Comparison of ENCODE assay signal across 8 cellular contexts in genomic region chr13:27424246-27425150, GRCh38. TPM values are rescaled to one million over a fixed set of nuclear protein-coding genes. Genes with fewer than 3 reads are reported as not detected.
DNase-seq lines count a peak whose midpoint lies in the region; ATAC-seq and TF ChIP-seq lines count a peak whose summit lies in the region.

Gene GTF3A, plus strand, starts transcription at chr13:27424619.

- H3K27me3 ChIP-seq in ascending aorta: no peaks in the 10 kb centered on the region
- H3K27me3 ChIP-seq in right cardiac atrium (ENCODE audit: control insufficient read depth, insufficient read depth): no peaks in the 10 kb centered on the region
- H3K27me3 ChIP-seq in uterus: no peaks in the 10 kb centered on the region

- no peaks in the 10 kb centered on the region for H3K27me3 Mint-ChIP-seq in T-helper 2 cell treated with Interferon-gamma antibody and Interleukin-4, amounts not matched to agents 5 μg/mL and 100 μg/mL, for 36 hours (ENCODE audit: low read depth)

- under 1% methylated on average over 85 of the region's 85 CpGs for WGBS in right cardiac atrium

- peaks cover 44% of the 10 kb centered on the region for H3K4me1 Mint-ChIP-seq in T-helper 2 cell treated with Interferon-gamma antibody and Interleukin-4, amounts not matched to agents 5 μg/mL and 100 μg/mL, for 36 hours (ENCODE audit: low read depth)

- H3K9me3 ChIP-seq in ascending aorta (no peaks in the 10 kb centered on the region), right cardiac atrium (ENCODE audit: control insufficient read depth, low read length) (no peaks in the 10 kb centered on the region), uterus (no peaks in the 10 kb centered on the region)

- H3K27ac Mint-ChIP-seq in T-helper 2 cell treated with Interferon-gamma antibody and Interleukin-4, amounts not matched to agents 5 μg/mL and 100 μg/mL, for 36 hours: peak within 1 kb of the TSS; percentile 97

- intact Hi-C loops in ascending aorta (cut with DNase I) (loop anchor here (1.0 to 5.0 kb wide), 6 partner anchors 26 to 440 kb away; partner anchors contain the start of genes LNX2, MTIF3, RASL11A and USP12), right cardiac atrium (cut with DNase I) (no loop called here), uterus (cut with DNase I; ENCODE audit: low total_unique reads) (no loop called here)

- peak within 1 kb of the TSS; percentile 90 for H3K4me3 Mint-ChIP-seq in T-helper 2 cell treated with Interferon-gamma antibody and Interleukin-4, amounts not matched to agents 5 μg/mL and 100 μg/mL, for 36 hours

- peak; percentile 79 to 86 for TF ChIP-seq POLR2A in uterus (IDR thresholded peaks at IDR 0.05)

- TF ChIP-seq CTCF in GM13977 (IDR thresholded peaks at IDR 0.05; ENCODE audit: extremely low read depth, insufficient read depth, missing control alignments): no peak
- TF ChIP-seq CTCF in ascending aorta (IDR thresholded peaks at IDR 0.05): no peak
- peak in 1 of 4 experiments; percentile 39 for TF ChIP-seq CTCF in uterus (IDR thresholded peaks at IDR 0.05)

- H3K4me3 ChIP-seq in ascending aorta (peak within 1 kb of the TSS; percentile 82 to 94), right cardiac atrium (ENCODE audit: low read length) (peak within 1 kb of the TSS; percentile 57), uterus (peak within 1 kb of the TSS; percentile 70 to 77)

- ATAC-seq in HG02852 (IDR thresholded peaks at IDR 0.05; ENCODE audit: unreplicated experiment) (peak; percentile 71), right cardiac atrium (peak; percentile 96)

- H3K36me3 Mint-ChIP-seq in T-helper 2 cell treated with Interferon-gamma antibody and Interleukin-4, amounts not matched to agents 5 μg/mL and 100 μg/mL, for 36 hours (ENCODE audit: low read depth): peaks cover 38% of the 10 kb centered on the region

- H3K36me3 ChIP-seq in ascending aorta: peaks cover 3 to 13% of the 10 kb centered on the region in 2 donors
- no peaks in the 10 kb centered on the region for H3K36me3 ChIP-seq in uterus

- H3K4me1 ChIP-seq in ascending aorta: peaks cover 9 to 22% of the 10 kb centered on the region in 2 donors
- H3K4me1 ChIP-seq in right cardiac atrium (ENCODE audit: control insufficient read depth, insufficient read depth, low read length): peaks cover 13% of the 10 kb centered on the region
- peaks cover 0 to 12% of the 10 kb centered on the region in 2 donors for H3K4me1 ChIP-seq in uterus

- no peaks in the 10 kb centered on the region for H3K9me3 Mint-ChIP-seq in T-helper 2 cell treated with Interferon-gamma antibody and Interleukin-4, amounts not matched to agents 5 μg/mL and 100 μg/mL, for 36 hours

- peak within 1 kb of the TSS; percentile 84 to 87 for H3K27ac ChIP-seq in ascending aorta
- H3K27ac ChIP-seq in right cardiac atrium (ENCODE audit: low read length): peak within 1 kb of the TSS; percentile 93
- peak within 1 kb of the TSS; percentile 79 to 89 for H3K27ac ChIP-seq in uterus

- in situ Hi-C loops in GM13977 (cut with MboI; ENCODE audit: low pct_unique_long_range_greater_than_20kb, low sequenced_read_pairs, unreplicated experiment): no loop called here

- DNase-seq in GM13977 (ENCODE audit: low spot score) (peak; percentile 97), NCI-H1694 treated with DMSO at 0.1 percent for 48 hours (lab: John Stamatoyannopoulos, UW) (peak; percentile 74), ascending aorta (ENCODE audit: low spot score in 2 of 2) (peak; percentile 37 to 87), right cardiac atrium (peak; percentile 85 to 95 (median 95)), putamen (ENCODE audit: low spot score) (peak; percentile 90), uterus (peak; percentile 73 to 85)
- DNase-seq in T-helper 2 cell treated with Interferon-gamma antibody and Interleukin-4, amounts not matched to agents 5 μg/mL and 100 μg/mL, for 36 hours (ENCODE audit: low spot score): peak; percentile 91

RNA-seq across cellular contexts. Expression of gene GTF3A, which starts in this region (rescaled TPM):
- 197 TPM for total RNA-seq in ascending aorta
- total RNA-seq in right cardiac atrium: 100 to 1,000 TPM; 149 to 204 (median 191) TPM
- 366 TPM for polyA plus RNA-seq in right cardiac atrium
- total RNA-seq in uterus: 100 to 1,000 TPM in 2 of 4 donors, 10 to 100 TPM in 2; 31.8 to 174 (median 98.3) TPM

Comparison
In these comparisons a context has a peak if more than half of its experiments do, and no peak if none do; other contexts are left out.
1. Peak in every context shown above with its lines: DNase-seq, ATAC-seq, H3K4me3 ChIP-seq and H3K27ac ChIP-seq.